1 cellular context compared by ENCODE assay signal in genomic region chr4:177484613-177485021, GRCh38.
TF ChIP-seq lines count a peak whose summit lies in the region.

No MANE protein-coding gene starts in this region.

TF ChIP-seq in SK-N-SH, 30 proteins besides CTCF, POLR2A, EP300 and RAD21 (continued from another document):
- no peak for TF ChIP-seq REST (IDR thresholded peaks at IDR 0.05; ENCODE audit: low read depth, low read length)
- peak; percentile 50; the same call in 1 of the 2 replicates for TF ChIP-seq MEF2A (IDR thresholded peaks at IDR 0.05; ENCODE audit: borderline replicate concordance, low read depth)
- TF ChIP-seq IRF3 (IDR thresholded peaks at IDR 0.05; ENCODE audit: low read depth, low read length) = no peak
- no peak; the same call in 1 of the 2 replicates for TF ChIP-seq NFIC (IDR thresholded peaks at IDR 0.05; ENCODE audit: borderline replicate concordance)
- peak; percentile 80 for TF ChIP-seq JUND (IDR thresholded peaks at IDR 0.05)
- no peak for TF ChIP-seq GATA2 (CRISPR knock-in tag; IDR thresholded peaks at IDR 0.05)
- peak; percentile 81; the same call in 1 of the 2 replicates for TF ChIP-seq FOSL2 (IDR thresholded peaks at IDR 0.05; ENCODE audit: borderline replicate concordance, low read depth)
- TF ChIP-seq NRF1 (IDR thresholded peaks at IDR 0.05; ENCODE audit: low read depth, low read length) = no peak
- TF ChIP-seq PBX3 (IDR thresholded peaks at IDR 0.05) = peak; percentile 67
- TF ChIP-seq SMC3 (IDR thresholded peaks at IDR 0.05; ENCODE audit: low read depth, low read length) = no peak
- TF ChIP-seq TCF12 (IDR thresholded peaks at IDR 0.05) = peak; percentile 88
- TF ChIP-seq YY1 (IDR thresholded peaks at IDR 0.05; ENCODE audit: low read depth) = no peak
- peak; percentile 47; the same call in 1 of the 2 replicates for TF ChIP-seq POLR2AphosphoS5 (IDR thresholded peaks at IDR 0.05; ENCODE audit: low read depth, low read length)
